15 cellular contexts compared by ENCODE assay signal in genomic region chr1:178599745-178600144, GRCh38.
DNase-seq lines count a peak whose midpoint lies in the region; ATAC-seq and TF ChIP-seq lines count a peak whose summit lies in the region.
"Had no signal": no experiment of that assay in that cellular context is flagged by ENCODE, and none has a peak within 500 bp of the region (broad histone marks: within the 10 kb centered on the region; RNA-seq: fewer than 3 reads in every experiment).

No MANE protein-coding gene starts in this region.

- DNase-seq in EH (ENCODE audit: low read depth) (peak; percentile 24), suprapubic skin (ENCODE audit: low spot score in 2 of 2) (no peak), islet precursor cell (no peak), left cardiac atrium (no peak)
- DNase-seq: activated T-cell treated with anti-CD3 and anti-CD28 coated beads, Interleukin-2, amount 50 U/mL, for 72 hours; heart left ventricle; NCI-H1092; NCI-H526 had no signal

- peak overlapping the region; percentile 60 for H3K9ac ChIP-seq in OCI-LY1 (ENCODE audit: low read length)

- intact Hi-C loops in left cardiac atrium (cut with DNase I) = no loop called here

- H3K36me3 ChIP-seq in OCI-LY1 (ENCODE audit: insufficient read depth, low read length) = peaks cover 3% of the 10 kb centered on the region; the same call in 1 of the 2 replicates
- H3K36me3 ChIP-seq in suprapubic skin = no peaks in the 10 kb centered on the region
- H3K36me3 ChIP-seq: heart left ventricle, SJSA1 had no signal

- H3K4me2 ChIP-seq in OCI-LY1 (ENCODE audit: low read length) = peak overlapping the region; percentile 23

- H3K27ac ChIP-seq in OCI-LY1 (ENCODE audit: low read depth, low read length, poor library complexity, severe bottlenecking) (peak overlapping the region; percentile 97), suprapubic skin (no peak overlapping the region)
- H3K27ac ChIP-seq: heart left ventricle, SJSA1 had no signal

- H3K4me3 ChIP-seq in OCI-LY1 (ENCODE audit: low read depth, low read length, poor library complexity, severe bottlenecking) (no peak overlapping the region), suprapubic skin (no peak overlapping the region)
- H3K4me3 ChIP-seq: heart left ventricle, lung, SJSA1 had no signal

- no peaks in the 10 kb centered on the region for H4K20me1 ChIP-seq in OCI-LY1 (ENCODE audit: insufficient read depth, low read length)

- H3K4me1 ChIP-seq in OCI-LY1 (ENCODE audit: insufficient read depth, low read length, severe bottlenecking) (peaks cover 84% of the 10 kb centered on the region), suprapubic skin (no peaks in the 10 kb centered on the region)
- H3K4me1 ChIP-seq: SJSA1 had no signal

- WGBS in suprapubic skin = 27% methylated on average over 1 of the region's 1 CpG

- no peaks in the 10 kb centered on the region for H3K79me2 ChIP-seq in OCI-LY1 (ENCODE audit: insufficient read depth, low read length)

- no peak for TF ChIP-seq EP300 in suprapubic skin (IDR thresholded peaks at IDR 0.05)

- H3K9me3 ChIP-seq in OCI-LY1 (ENCODE audit: low read length) (no peaks in the 10 kb centered on the region), suprapubic skin (no peaks in the 10 kb centered on the region)
- H3K9me3 ChIP-seq: heart left ventricle, SJSA1 had no signal

- peaks cover 8% of the 10 kb centered on the region for H3F3A ChIP-seq in OCI-LY1 (ENCODE audit: insufficient read depth, low read length)

- no peak for TF ChIP-seq POLR2A in suprapubic skin (IDR thresholded peaks at IDR 0.05)

- ATAC-seq in GM21360 (IDR thresholded peaks at IDR 0.05; ENCODE audit: unreplicated experiment) (peak; percentile 65), HG03045 (IDR thresholded peaks at IDR 0.05; ENCODE audit: unreplicated experiment) (peak; percentile 81), GM19324 (IDR thresholded peaks at IDR 0.05; ENCODE audit: low FRiP score, unreplicated experiment) (no peak), left cardiac atrium (no peak)
- ATAC-seq: activated T-cell treated with anti-CD3 and anti-CD28 coated beads, Interleukin-2, amount 50 U/mL, for 72 hours; heart left ventricle; WTC11 had no signal

- H3K27me3 ChIP-seq in OCI-LY1 (ENCODE audit: insufficient read depth, low read length) (no peaks in the 10 kb centered on the region), suprapubic skin (no peaks in the 10 kb centered on the region)
- H3K27me3 ChIP-seq: heart left ventricle, SJSA1 had no signal

- H2AFZ ChIP-seq in OCI-LY1 (ENCODE audit: low read length) = no peak overlapping the region

- TF ChIP-seq CTCF in OCI-LY1 (IDR thresholded peaks at IDR 0.05; ENCODE audit: low read length) (no peak), suprapubic skin (IDR thresholded peaks at IDR 0.05) (no peak)

- no peaks in the 10 kb centered on the region for H3K9me2 ChIP-seq in OCI-LY1 (ENCODE audit: low read depth, low read length)

Comparison
In these comparisons a context has a peak if more than half of its experiments do, and no peak if none do; other contexts are left out.
1. ATAC-seq: peak in GM21360 (single experiment) and HG03045 (single experiment); none in GM19324 (single experiment) and left cardiac atrium (0 of 2).